ENCODE assay signal across 8 cellular contexts in the genomic region with DNA sequence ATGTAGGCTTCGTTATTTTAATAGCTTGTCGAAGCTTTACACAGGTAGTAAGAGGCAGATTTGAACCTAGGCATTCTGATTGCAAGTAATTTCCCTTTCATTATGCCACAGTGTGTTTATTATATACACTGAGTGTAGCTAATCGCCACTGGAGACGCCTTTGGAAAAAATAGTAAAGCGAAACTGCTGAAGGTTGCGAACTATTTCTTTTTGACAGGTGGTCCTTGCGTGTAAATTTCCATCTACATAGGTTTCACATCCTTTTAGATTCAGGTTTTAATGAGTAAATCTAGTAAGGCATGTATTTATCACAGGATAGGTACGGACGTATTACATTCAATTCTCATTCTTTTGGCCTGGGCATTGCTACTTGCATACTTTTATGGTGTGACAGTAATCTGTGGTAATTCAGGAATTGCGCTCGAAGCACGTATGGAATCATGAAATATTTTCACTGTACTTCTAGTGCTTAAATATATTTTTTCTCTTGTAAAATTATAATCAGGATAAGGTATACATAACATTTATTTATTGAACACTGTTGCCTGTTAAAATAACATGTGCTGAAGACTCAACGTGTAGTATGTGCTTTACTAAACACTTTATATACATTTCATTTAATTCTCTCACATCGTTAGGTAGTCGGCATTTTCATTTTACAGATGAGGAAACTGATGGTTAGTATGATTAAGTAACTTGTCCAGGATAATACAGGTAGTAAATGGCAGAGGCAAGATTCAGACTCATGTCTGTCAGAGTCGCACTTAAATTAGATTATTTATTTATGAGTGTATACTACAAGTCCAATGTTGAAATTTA. TPM values are rescaled to one million over a fixed set of nuclear protein-coding genes. Genes with fewer than 3 reads are reported as not detected.
DNase-seq lines count a peak whose midpoint lies in the region; ATAC-seq and TF ChIP-seq lines count a peak whose summit lies in the region.

No MANE protein-coding gene starts in this region.

- intact Hi-C loops in right lobe of liver (cut with DNase I) = no loop called here

- H3K4me1 ChIP-seq in right lobe of liver (peaks cover 0 to 18% (median 2%) of the 10 kb centered on the region in 4 donors), urinary bladder (ENCODE audit: insufficient read depth) (no peaks in the 10 kb centered on the region)

- in situ Hi-C loops in astrocyte of the cerebellum (cut with HindIII; ENCODE audit: low sequenced_read_pairs) = no loop called here

- CTCF ChIA-PET in AG04449 (lab: Yijun Ruan, JAX) = interaction anchor here (1.4 kb wide), 1 partner anchor 71 kb away, joined by 5 read pairs; no protein-coding TSS in a partner anchor

- ATAC-seq in right lobe of liver = peak in 1 of 4 donors; percentile 15

- H3K4me3 ChIP-seq in AG04449 (ENCODE audit: low read depth, low read length) = peak overlapping the region; percentile 80
- H3K4me3 ChIP-seq in GM12875 (ENCODE audit: low read depth, low read length) = peak overlapping the region; percentile 59
- H3K4me3 ChIP-seq in astrocyte of the cerebellum (ENCODE audit: low read depth, low read length) = peak overlapping the region; percentile 86
- H3K4me3 ChIP-seq in right lobe of liver = peak overlapping the region; percentile 77 to 92 (median 89)
- peak overlapping the region; percentile 100 for H3K4me3 ChIP-seq in urinary bladder (ENCODE audit: low read depth, low read length)

- H3K27me3 ChIP-seq in right lobe of liver = no peaks in the 10 kb centered on the region

- H3K36me3 ChIP-seq in right lobe of liver = no peaks in the 10 kb centered on the region
- no peaks in the 10 kb centered on the region for H3K36me3 ChIP-seq in urinary bladder (ENCODE audit: insufficient read depth)

- no peaks in the 10 kb centered on the region for H3K9me3 ChIP-seq in right lobe of liver

- 11% methylated on average over 16 of the region's 16 CpGs for WGBS in right lobe of liver (ENCODE audit: insufficient coverage, low coverage, low lambda C conversion rate, missing lambda C conversion rate)
- 28% methylated on average over 16 of the region's 16 CpGs for WGBS in urinary bladder

- DNase-seq in AG04449 (ENCODE audit: low read depth, low spot score) = peak; percentile 74
- DNase-seq in NCI-H146 treated with DMSO at 0.1 percent for 48 hours (lab: John Stamatoyannopoulos, UW; ENCODE audit: unreplicated experiment) = peak; percentile 24
- no peak for DNase-seq in astrocyte of the cerebellum (ENCODE audit: low read depth)
- no peak for DNase-seq in right lobe of liver
- DNase-seq in kidney glomerular epithelial cell (lab: John Stamatoyannopoulos, UW) = no peak
- no peak for DNase-seq in AG20443 (ENCODE audit: low spot score)

- TF ChIP-seq CTCF in AG04449 (IDR thresholded peaks at IDR 0.05; ENCODE audit: insufficient read depth, low read length, missing control alignments) (no peak), GM12875 (IDR thresholded peaks at IDR 0.05; ENCODE audit: borderline replicate concordance, insufficient read depth, low read depth, low read length) (no peak), astrocyte of the cerebellum (IDR thresholded peaks at IDR 0.05; ENCODE audit: low read depth, low read length, missing control alignments) (no peak), right lobe of liver (IDR thresholded peaks at IDR 0.05) (no peak)

- POLR2A ChIA-PET in AG04449 (lab: Yijun Ruan, JAX) = no interaction called here

- peak overlapping the region; percentile 98 to 99 (median 98) for H3K27ac ChIP-seq in right lobe of liver
- peak overlapping the region; percentile 1 for H3K27ac ChIP-seq in urinary bladder (ENCODE audit: low read depth)

- no peak for TF ChIP-seq POLR2A in right lobe of liver (IDR thresholded peaks at IDR 0.05)

RNA-seq across cellular contexts. Expression of a gene that starts 1.8 kb away (rescaled TPM):
- 100 to 1,000 TPM in 1 of 6 experiments, 10 to 100 TPM in 5; 44.9 to 106 (median 68.6) TPM for total RNA-seq in right lobe of liver
- 165 TPM for total RNA-seq in urinary bladder
- 39.0 TPM for polyA plus RNA-seq in urinary bladder

RNA-seq across cellular contexts. Expression of a gene that starts 47.6 kb away (rescaled TPM):
- total RNA-seq in right lobe of liver (100 to 1,000 TPM in 3 of 6 experiments, 10 to 100 TPM in 3; 29.4 to 206 (median 97.7) TPM), urinary bladder (17.2 TPM)
- 28.2 TPM for polyA plus RNA-seq in urinary bladder

Comparison
In these comparisons a context has a peak if more than half of its experiments do, and no peak if none do; other contexts are left out.
1. DNase-seq: peak in AG04449 (single experiment) and NCI-H146 treated with DMSO at 0.1 percent for 48 hours (single experiment); none in astrocyte of the cerebellum (single experiment), right lobe of liver (0 of 3), kidney glomerular epithelial cell (single experiment) and AG20443 (single experiment).
2. Peak in every context shown above with its lines, with median percentiles within 50 percentile points of each other: H3K4me3 ChIP-seq.